ENCODE assay signal across 8 cellular contexts in genomic region chrX:85004255-85004654, GRCh38. TPM values are rescaled to one million over a fixed set of nuclear protein-coding genes. Genes with fewer than 3 reads are reported as not detected.
DNase-seq lines count a peak whose midpoint lies in the region; ATAC-seq and TF ChIP-seq lines count a peak whose summit lies in the region.

No MANE protein-coding gene starts in this region.

- peak overlapping the region in 1 of 2 experiments; percentile 24 for H3K18ac ChIP-seq in mesenchymal stem cell (ENCODE audit: low read depth in 1 of 2, low read length in 2 of 2)

- H2AFZ ChIP-seq in mesenchymal stem cell (ENCODE audit: low read depth, low read length) = no peak overlapping the region

- no peak overlapping the region for H2BK15ac ChIP-seq in mesenchymal stem cell (ENCODE audit: low read depth, poor library complexity, severe bottlenecking)

- peak; percentile 16 for DNase-seq in NCI-H146 (lab: John Stamatoyannopoulos, UW)
- DNase-seq in NCI-H146 treated with DMSO at 0.1 percent for 48 hours (lab: John Stamatoyannopoulos, UW; ENCODE audit: unreplicated experiment) = no peak
- DNase-seq in LoVo (ENCODE audit: low spot score) = peak; percentile 2
- DNase-seq in cardiac fibroblast (ENCODE audit: low read depth in 2 of 2) = peak in 1 of 2 donors; percentile 38
- peak; percentile 27 for DNase-seq in mesenchymal stem cell
- DNase-seq in ecto neural progenitor cell (ENCODE audit: low spot score) = no peak

- H2BK5ac ChIP-seq in mesenchymal stem cell (ENCODE audit: low read depth, low read length, poor library complexity, severe bottlenecking) = no peak overlapping the region

- H3K27me3 ChIP-seq in mesenchymal stem cell (ENCODE audit: control insufficient read depth in 1 of 2, insufficient read depth in 1 of 2, low read length in 2 of 2) = no peaks in the 10 kb centered on the region

- peak overlapping the region; percentile 93 for H3K9ac ChIP-seq in mesenchymal stem cell (ENCODE audit: low read length)

- ATAC-seq in HG02763 (IDR thresholded peaks at IDR 0.05; ENCODE audit: unreplicated experiment) = no peak
- no peak for ATAC-seq in GM21367 (IDR thresholded peaks at IDR 0.05; ENCODE audit: unreplicated experiment)

- H3K36me3 ChIP-seq in mesenchymal stem cell (ENCODE audit: control insufficient read depth in 1 of 2, insufficient read depth in 2 of 2, low read depth in 1 of 2, low read length in 2 of 2) = no peaks in the 10 kb centered on the region

- no peaks in the 10 kb centered on the region for H3K9me3 ChIP-seq in mesenchymal stem cell (ENCODE audit: control insufficient read depth, low read length)

- no peak overlapping the region for H2BK120ac ChIP-seq in mesenchymal stem cell (ENCODE audit: low read depth, low read length)

- no peak overlapping the region for H4K8ac ChIP-seq in mesenchymal stem cell (ENCODE audit: low read length)

- no peak overlapping the region for H2BK12ac ChIP-seq in mesenchymal stem cell (ENCODE audit: low read length in 2 of 2)

- 22% methylated on average over 11 of the region's 11 CpGs for WGBS in mesenchymal stem cell

- no peak overlapping the region for H2AK5ac ChIP-seq in mesenchymal stem cell (ENCODE audit: low read length, severe bottlenecking)

- peaks cover 1% of the 10 kb centered on the region for H3K79me1 ChIP-seq in mesenchymal stem cell (replicated peaks; ENCODE audit: low read length, poor library complexity, severe bottlenecking)

- no peaks in the 10 kb centered on the region for H3K4me1 ChIP-seq in mesenchymal stem cell (ENCODE audit: control insufficient read depth, insufficient read depth, low read depth, low read length)

- peak overlapping the region; percentile 65 for H3K27ac ChIP-seq in mesenchymal stem cell (ENCODE audit: low read length, poor library complexity, severe bottlenecking)

- H3K4me3 ChIP-seq in cardiac fibroblast (replicated peaks in 1 of 2; ENCODE audit: low read depth in 2 of 2, low read length in 2 of 2) = peak overlapping the region; percentile 69 to 72
- peak overlapping the region; percentile 57 to 88 for H3K4me3 ChIP-seq in mesenchymal stem cell (ENCODE audit: insufficient read depth in 1 of 2, low read depth in 1 of 2, low read length in 2 of 2)

- H3K4me2 ChIP-seq in mesenchymal stem cell (ENCODE audit: low read length, poor library complexity, severe bottlenecking) = peak overlapping the region; percentile 31

- no peak overlapping the region for H4K91ac ChIP-seq in mesenchymal stem cell (ENCODE audit: low read length)

- no peak overlapping the region for H3K4ac ChIP-seq in mesenchymal stem cell (ENCODE audit: low read depth in 1 of 2, low read length in 2 of 2)

- no peak overlapping the region for H3K23ac ChIP-seq in mesenchymal stem cell (ENCODE audit: low read length in 2 of 2)

- TF ChIP-seq CTCF in cardiac fibroblast (IDR thresholded peaks at IDR 0.05; ENCODE audit: low read depth, low read length) = no peak

- no peak overlapping the region for H3K14ac ChIP-seq in mesenchymal stem cell (ENCODE audit: low read length in 2 of 2)

RNA-seq across cellular contexts. Expression of gene APOOL, which starts 0.6 kb away (rescaled TPM):
- 9.3 TPM for polyA plus RNA-seq in mesenchymal stem cell (2013, experiment 1 of 2)
- polyA plus RNA-seq in mesenchymal stem cell (2013, experiment 2 of 2) = 9.5 TPM

Comparison
In these comparisons a context has a peak if more than half of its experiments do, and no peak if none do; other contexts are left out.
1. DNase-seq: peak in NCI-H146 (single experiment), LoVo (single experiment) and mesenchymal stem cell (single experiment); none in NCI-H146 treated with DMSO at 0.1 percent for 48 hours (single experiment) and ecto neural progenitor cell (single experiment).